20 cellular contexts compared by ENCODE assay signal in genomic region chr14:69105326-69105725, GRCh38. TPM values are rescaled to one million over a fixed set of nuclear protein-coding genes. Genes with fewer than 3 reads are reported as not detected.
DNase-seq lines count a peak whose midpoint lies in the region; ATAC-seq, FAIRE-seq and TF ChIP-seq lines count a peak whose summit lies in the region.
"Had no signal": no experiment of that assay in that cellular context is flagged by ENCODE, and none has a peak within 500 bp of the region (broad histone marks: within the 10 kb centered on the region; RNA-seq: fewer than 3 reads in every experiment).

No MANE protein-coding gene starts in this region.

- no peak overlapping the region for H3K4me2 ChIP-seq in osteoblast (ENCODE audit: insufficient read depth, low read length)
- H3K4me2 ChIP-seq: PC-9 had no signal

- no peaks in the 10 kb centered on the region for H3K27me3 ChIP-seq in osteoblast (ENCODE audit: insufficient read depth, low read length)

- peaks cover 26% of the 10 kb centered on the region for H3K36me3 ChIP-seq in osteoblast (ENCODE audit: insufficient read depth, low read length)

- H3K9me3 ChIP-seq in osteoblast (ENCODE audit: low read depth, low read length) = no peaks in the 10 kb centered on the region

- no peak overlapping the region for H2AFZ ChIP-seq in osteoblast (ENCODE audit: low read length)
- H2AFZ ChIP-seq: PC-9 had no signal

- peaks cover 23% of the 10 kb centered on the region for H3K79me2 ChIP-seq in osteoblast (ENCODE audit: insufficient read depth, low read length)

- peak; percentile 52 for FAIRE-seq in H54 (lab: Jason Lieb, UNC)
- FAIRE-seq: kidney, small intestine had no signal

- ATAC-seq in GM21717 (IDR thresholded peaks at IDR 0.05; ENCODE audit: unreplicated experiment) (no peak), GM18909 (IDR thresholded peaks at IDR 0.05; ENCODE audit: poor library complexity, unreplicated experiment) (no peak), GM18868 (IDR thresholded peaks at IDR 0.05; ENCODE audit: unreplicated experiment) (no peak)
- ATAC-seq: effector memory CD8-positive, alpha-beta T cell; WTC11 had no signal

- H3K27ac ChIP-seq in osteoblast (ENCODE audit: low read depth, low read length) = peak overlapping the region; percentile 34
- H3K27ac ChIP-seq: PC-9 had no signal

- TF ChIP-seq CTCF in osteoblast (IDR thresholded peaks at IDR 0.05; ENCODE audit: extremely low read depth, low read depth, low read length) = no peak

- DNase-seq in H54 (ENCODE audit: insufficient read length, low spot score) (no peak), SW480 (ENCODE audit: low spot score) (peak; percentile 40), fibroblast of gingiva (ENCODE audit: low read depth) (peak; percentile 36), osteoblast (ENCODE audit: insufficient read length, low spot score, missing footprints) (peak; percentile 87), amniotic stem cell (lab: John Stamatoyannopoulos, UW) (no peak)
- DNase-seq: DMS 273 treated with DMSO at 0.1 percent for 48 hours; effector memory CD8-positive, alpha-beta T cell; H9; head of caudate nucleus; KG1; kidney; NCI-H1436 treated with DMSO at 0.1 percent for 48 hours; NCI-H524 treated with DMSO at 0.1 percent for 48 hours; PC-9; small intestine; stimulated activated naive CD4-positive, alpha-beta T cell had no signal

- TF ChIP-seq POLR2A in H54 (IDR thresholded peaks at IDR 0.05; ENCODE audit: low read depth, low read length) = no peak

- H4K20me1 ChIP-seq in osteoblast (ENCODE audit: insufficient read depth, low read length) = peaks cover 13% of the 10 kb centered on the region

- H3K4me1 ChIP-seq in osteoblast (ENCODE audit: insufficient read depth, low read length) = peaks cover 18% of the 10 kb centered on the region

- no peak overlapping the region for H3K4me3 ChIP-seq in osteoblast (ENCODE audit: insufficient read depth, low read length)
- H3K4me3 ChIP-seq: PC-9 had no signal

RNA-seq across cellular contexts. Expression of gene DCAF5, which starts 47.6 kb away (rescaled TPM):
- total RNA-seq in osteoblast = 38.7 and 41.3 TPM in 2 replicates

Comparison
In these comparisons a context has a peak if more than half of its experiments do, and no peak if none do; other contexts are left out.
1. DNase-seq: peak in SW480 (single experiment), fibroblast of gingiva (single experiment) and osteoblast (single experiment); none in H54 (single experiment) and amniotic stem cell (single experiment).